ENCODE assay signal across 13 cellular contexts in genomic region chr2:189628817-189629552, GRCh38. TPM values are rescaled to one million over a fixed set of nuclear protein-coding genes. Genes with fewer than 3 reads are reported as not detected.
DNase-seq lines count a peak whose midpoint lies in the region; ATAC-seq and TF ChIP-seq lines count a peak whose summit lies in the region.
"Had no signal": no experiment of that assay in that cellular context is flagged by ENCODE, and none has a peak within 500 bp of the region (broad histone marks: within the 10 kb centered on the region; RNA-seq: fewer than 3 reads in every experiment).

No MANE protein-coding gene starts in this region.

- TF ChIP-seq POLR2A in upper lobe of left lung (IDR thresholded peaks at IDR 0.05): no peak

- peak; percentile 40 to 65 for ATAC-seq in right cardiac atrium
- no peak for ATAC-seq in upper lobe of left lung (ENCODE audit: low FRiP score in 2 of 2)
- ATAC-seq in HG02981 (IDR thresholded peaks at IDR 0.05; ENCODE audit: unreplicated experiment): no peak

- WGBS in right cardiac atrium: 88% methylated on average over 9 of the region's 9 CpGs
- 89 to 91% methylated on average over 9 of the region's 9 CpGs for WGBS in upper lobe of left lung, 2 donors

- intact Hi-C loops in right cardiac atrium (cut with DNase I): no loop called here

- DNase-seq in NCI-H2227 treated with DMSO at 0.1 percent for 48 hours (lab: John Stamatoyannopoulos, UW): peak; percentile 22
- no peak for DNase-seq in NCI-H2227 (lab: John Stamatoyannopoulos, UW; ENCODE audit: unreplicated experiment)
- DNase-seq in cardiac fibroblast (ENCODE audit: low read depth in 2 of 2): peak; percentile 41 to 49
- DNase-seq in right cardiac atrium: no peak
- no peak for DNase-seq in upper lobe of left lung
- no peak for DNase-seq in pons (ENCODE audit: low spot score)
- DNase-seq in NCI-H1105 (lab: John Stamatoyannopoulos, UW): no peak
- DNase-seq: 8988T; activated CD4-positive, alpha-beta T cell treated with anti-CD3 and anti-CD28 coated beads, Interleukin-2, amount 10 ng/mL, durations not matched to agents 7 days and 5 days; Karpas-422; NCI-H2107; stimulated activated CD4-positive, alpha-beta T cell treated with anti-CD3 and anti-CD28 coated beads, Interleukin-12 subunit alpha, Interleukin-12 subunit beta, amount 100 ng/mL, for 4 hours had no signal

- no peak for TF ChIP-seq CTCF in cardiac fibroblast (IDR thresholded peaks at IDR 0.05; ENCODE audit: low read depth, low read length)
- TF ChIP-seq CTCF in upper lobe of left lung (IDR thresholded peaks at IDR 0.05): no peak

- no peak overlapping the region for H3K4me3 ChIP-seq in cardiac fibroblast (replicated peaks in 1 of 2; ENCODE audit: low read depth in 2 of 2, low read length in 2 of 2)
- H3K4me3 ChIP-seq in right cardiac atrium (ENCODE audit: low read length): no peak overlapping the region
- no peak overlapping the region for H3K4me3 ChIP-seq in upper lobe of left lung

- H3K27me3 ChIP-seq in right cardiac atrium (ENCODE audit: control insufficient read depth, insufficient read depth): no peaks in the 10 kb centered on the region
- H3K27me3 ChIP-seq in upper lobe of left lung: no peaks in the 10 kb centered on the region

- TF ChIP-seq EP300 in upper lobe of left lung (IDR thresholded peaks at IDR 0.05): no peak

- H3K36me3 ChIP-seq in upper lobe of left lung: no peaks in the 10 kb centered on the region

- H3K9me3 ChIP-seq in right cardiac atrium (ENCODE audit: control insufficient read depth, low read length): no peaks in the 10 kb centered on the region
- H3K9me3 ChIP-seq in upper lobe of left lung: no peaks in the 10 kb centered on the region

- H3K27ac ChIP-seq in right cardiac atrium (ENCODE audit: low read length): no peak overlapping the region
- peak overlapping the region in 3 of 4 donors; percentile 2 to 30 (median 25) for H3K27ac ChIP-seq in upper lobe of left lung

- no peaks in the 10 kb centered on the region for H3K4me1 ChIP-seq in right cardiac atrium (ENCODE audit: control insufficient read depth, insufficient read depth, low read length)
- peaks cover 0 to 7% (median 5%) of the 10 kb centered on the region in 4 donors for H3K4me1 ChIP-seq in upper lobe of left lung

RNA-seq across cellular contexts. Expression of gene ASNSD1, which starts 32.3 kb away (rescaled TPM):
- 10 to 100 TPM; 29.9 to 38.7 (median 31.7) TPM for total RNA-seq in right cardiac atrium
- polyA plus RNA-seq in right cardiac atrium: 36.1 TPM
- 10 to 100 TPM; 29.5 to 49.6 (median 34.3) TPM for total RNA-seq in upper lobe of left lung

RNA-seq across cellular contexts. Expression of gene ANKAR, which starts 45.5 kb away (rescaled TPM):
- total RNA-seq in right cardiac atrium (10 to 100 TPM in 3 of 4 donors, 1 to 10 TPM in 1; 9.2 to 12.0 (median 11.0) TPM), upper lobe of left lung (10 to 100 TPM in 1 of 6 donors, 1 to 10 TPM in 5; 8.0 to 13.1 (median 9.2) TPM)
- 2.5 TPM for polyA plus RNA-seq in right cardiac atrium

RNA-seq across cellular contexts. Expression of gene SLC40A1, which starts 48.4 kb away (rescaled TPM):
- total RNA-seq in right cardiac atrium: 10 to 100 TPM; 50.5 to 86.9 (median 73.9) TPM
- polyA plus RNA-seq in right cardiac atrium: 32.2 TPM
- 100 to 1,000 TPM in 5 of 6 donors, 10 to 100 TPM in 1; 67.4 to 154 (median 131) TPM for total RNA-seq in upper lobe of left lung

Comparison
In these comparisons a context has a peak if more than half of its experiments do, and no peak if none do; other contexts are left out.
1. DNase-seq: peak in NCI-H2227 treated with DMSO at 0.1 percent for 48 hours (single experiment) and cardiac fibroblast (2 of 2); none in NCI-H2227 (single experiment), right cardiac atrium (0 of 3), upper lobe of left lung (0 of 2), pons (single experiment) and NCI-H1105 (single experiment).
2. ATAC-seq: peak in right cardiac atrium (2 of 2); none in upper lobe of left lung (0 of 2) and HG02981 (single experiment).